Comparison of ENCODE assay signal across 8 cellular contexts in the genomic region with DNA sequence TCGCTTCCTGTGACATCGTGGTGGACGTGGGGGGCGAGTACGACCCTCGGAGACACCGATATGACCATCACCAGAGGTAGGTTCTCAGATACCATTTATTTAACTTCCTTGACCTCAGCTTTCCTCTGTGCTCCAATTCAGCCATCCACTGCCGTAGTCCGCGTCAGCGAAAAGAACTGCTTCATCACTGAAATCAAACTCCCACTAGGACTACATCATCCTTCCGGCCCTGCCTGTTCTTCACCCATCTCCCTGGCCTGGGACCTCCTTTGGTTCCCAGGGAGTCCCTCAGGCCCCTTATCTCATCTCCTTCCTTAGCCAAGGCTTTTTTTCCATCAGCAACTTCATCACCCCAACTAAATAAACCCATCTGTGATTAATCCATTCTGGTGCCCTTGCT. TPM values are rescaled to one million over a fixed set of nuclear protein-coding genes. Genes with fewer than 3 reads are reported as not detected.
A peak's percentile ranks its signal among the peaks of the same experiment; 100 is the strongest.
DNase-seq lines count a peak whose midpoint lies in the region; ATAC-seq and TF ChIP-seq lines count a peak whose summit lies in the region.

No MANE protein-coding gene starts in this region.

- peak overlapping the region; percentile 82 for H3K4me3 ChIP-seq in GM23248
- H3K4me3 ChIP-seq in iPS DF 6.9 (ENCODE audit: low read length), result peak overlapping the region; percentile 68; the same call in 1 of the 2 replicates

- DNase-seq in GM23248 (peak; percentile 84), iPS DF 6.9 (ENCODE audit: low read depth, low spot score) (no peak), NCI-H748 (lab: John Stamatoyannopoulos, UW; ENCODE audit: unreplicated experiment) (no peak), NCI-H2171 treated with DMSO at 0.1 percent for 48 hours (lab: John Stamatoyannopoulos, UW) (no peak), NCI-H2029 treated with DMSO at 0.1 percent for 48 hours (lab: John Stamatoyannopoulos, UW) (no peak)
- DNase-seq in activated T-cell treated with anti-CD3 and anti-CD28 coated beads, Interleukin-2, amount 50 U/mL, for 72 hours, result peak in 1 of 2 donors; percentile 26
- DNase-seq in stimulated activated CD8-positive, alpha-beta memory T cell treated with anti-CD3 and anti-CD28 coated beads, Interleukin-4, amount 100 ng/mL, for 48 hours, result peak; percentile 46

- peaks cover 68% of the 10 kb centered on the region for H3K79me2 ChIP-seq in GM23248 (ENCODE audit: insufficient read depth)

- H3K4me1 Mint-ChIP-seq in activated T-cell treated with anti-CD3 and anti-CD28 coated beads, Interleukin-2, amount 50 U/mL, for 72 hours (ENCODE audit: low read depth), result peaks cover 74% of the 10 kb centered on the region

- H3K27ac Mint-ChIP-seq in activated T-cell treated with anti-CD3 and anti-CD28 coated beads, Interleukin-2, amount 50 U/mL, for 72 hours, result peak overlapping the region; percentile 91

- H3K36me3 Mint-ChIP-seq in activated T-cell treated with anti-CD3 and anti-CD28 coated beads, Interleukin-2, amount 50 U/mL, for 72 hours (ENCODE audit: insufficient read depth in 2 of 2), result peaks cover 20 to 31% of the 10 kb centered on the region in 2 donors

- H3K4me1 ChIP-seq in GM23248 (ENCODE audit: insufficient read depth) (peaks cover 41% of the 10 kb centered on the region), iPS DF 6.9 (ENCODE audit: control insufficient read depth, insufficient read depth, low read length) (no peaks in the 10 kb centered on the region)

- no peaks in the 10 kb centered on the region for H3K9me3 Mint-ChIP-seq in activated T-cell treated with anti-CD3 and anti-CD28 coated beads, Interleukin-2, amount 50 U/mL, for 72 hours

- H3K27me3 ChIP-seq in GM23248 (replicated peaks; ENCODE audit: insufficient read depth) (no peaks in the 10 kb centered on the region), iPS DF 6.9 (ENCODE audit: control insufficient read depth, insufficient read depth, low read length) (no peaks in the 10 kb centered on the region)

- 0 out of 2 replicates have a peak overlapping the region, but pooled peaks have one; percentile 27 for H2AFZ ChIP-seq in GM23248

- H3K27me3 Mint-ChIP-seq in activated T-cell treated with anti-CD3 and anti-CD28 coated beads, Interleukin-2, amount 50 U/mL, for 72 hours (ENCODE audit: low read depth), result no peaks in the 10 kb centered on the region

- H3K9me3 ChIP-seq in GM23248 (ENCODE audit: low read depth) (no peaks in the 10 kb centered on the region), iPS DF 6.9 (ENCODE audit: control insufficient read depth, insufficient read depth, low read length) (no peaks in the 10 kb centered on the region)

- peaks cover 45% of the 10 kb centered on the region for H3F3A ChIP-seq in GM23248 (ENCODE audit: insufficient read depth)

- 3% methylated on average over 12 of the region's 12 CpGs for WGBS in GM23248 (ENCODE audit: low coverage in 1 of 2, low lambda C conversion rate in 2 of 2, missing lambda C conversion rate in 2 of 2), 2 experiments
- WGBS in iPS DF 6.9 (ENCODE audit: insufficient coverage, insufficient read length), result no CpG with 5 or more reads among the region's 12 CpGs

- H3K36me3 ChIP-seq in GM23248 (ENCODE audit: low read depth), result 0 out of 2 replicates have a peak, but pooled peaks cover 4% of the 10 kb centered on the region
- peaks cover 12% of the 10 kb centered on the region; the same call in 1 of the 2 replicates for H3K36me3 ChIP-seq in iPS DF 6.9 (ENCODE audit: control insufficient read depth, insufficient read depth, low read length)

- H3K27ac ChIP-seq in 22Rv1 (peak overlapping the region; percentile 82), GM23248 (peak overlapping the region; percentile 100), iPS DF 6.9 (ENCODE audit: low read length) (no peak overlapping the region)

- ATAC-seq in activated T-cell treated with anti-CD3 and anti-CD28 coated beads, Interleukin-2, amount 50 U/mL, for 72 hours (replicated peaks in 1 of 2), result no peak

- no peaks in the 10 kb centered on the region for H4K20me1 ChIP-seq in GM23248 (ENCODE audit: insufficient read depth)

- H3K9me2 ChIP-seq in GM23248 (ENCODE audit: insufficient read depth), result no peaks in the 10 kb centered on the region

- no peak for TF ChIP-seq CTCF in 22Rv1 (IDR thresholded peaks at IDR 0.05)

- H3K4me3 Mint-ChIP-seq in activated T-cell treated with anti-CD3 and anti-CD28 coated beads, Interleukin-2, amount 50 U/mL, for 72 hours, result peak overlapping the region; percentile 89 to 93

- H3K4me2 ChIP-seq in GM23248 (ENCODE audit: unreplicated experiment), result peak overlapping the region; percentile 90

- in situ Hi-C loops in GM23248 (cut with MboI), result no loop called here

- peak overlapping the region; percentile 96 for H3K9ac ChIP-seq in GM23248

RNA-seq across cellular contexts. Expression of a gene that starts 0.7 kb away (rescaled TPM):
- 39.6 and 48.9 TPM in 2 replicates for total RNA-seq in GM23248 (2014; rRNA removed; shearing (Covaris generic))
- polyA plus RNA-seq in GM23248 (2016; fragmentation: Nextera tagmentation; extraction: Ambion mirVana), result 47.8 and 52.4 TPM in 2 replicates
- 10 to 100 TPM; 83.5 to 89.9 TPM for total RNA-seq in activated T-cell treated with anti-CD3 and anti-CD28 coated beads, Interleukin-2, amount 50 U/mL, for 72 hours

RNA-seq across cellular contexts. Expression of a gene that starts 4.8 kb away (rescaled TPM):
- 380 and 393 TPM in 2 replicates for total RNA-seq in GM23248 (2014; rRNA removed; shearing (Covaris generic))
- 609 and 625 TPM in 2 replicates for polyA plus RNA-seq in GM23248 (2016; fragmentation: Nextera tagmentation; extraction: Ambion mirVana)
- total RNA-seq in activated T-cell treated with anti-CD3 and anti-CD28 coated beads, Interleukin-2, amount 50 U/mL, for 72 hours, result 100 to 1,000 TPM; 301 to 318 TPM

RNA-seq across cellular contexts. Expression of a gene that starts 21.2 kb away (rescaled TPM):
- 63.4 and 72.0 TPM in 2 replicates for total RNA-seq in GM23248 (2014; rRNA removed; shearing (Covaris generic))
- polyA plus RNA-seq in GM23248 (2016; fragmentation: Nextera tagmentation; extraction: Ambion mirVana), result 46.6 and 49.7 TPM in 2 replicates
- 100 to 1,000 TPM in 1 of 2 donors, 10 to 100 TPM in 1; 99.0 to 118 TPM for total RNA-seq in activated T-cell treated with anti-CD3 and anti-CD28 coated beads, Interleukin-2, amount 50 U/mL, for 72 hours

RNA-seq across cellular contexts. Expression of a gene that starts 32.1 kb away (rescaled TPM):
- 5.6 and 8.5 TPM in 2 replicates for total RNA-seq in GM23248 (2014; rRNA removed; shearing (Covaris generic))
- polyA plus RNA-seq in GM23248 (2016; fragmentation: Nextera tagmentation; extraction: Ambion mirVana), result 2.0 and 3.3 TPM in 2 replicates
- total RNA-seq in activated T-cell treated with anti-CD3 and anti-CD28 coated beads, Interleukin-2, amount 50 U/mL, for 72 hours, result 10 to 100 TPM; 71.9 to 75.5 TPM

RNA-seq across cellular contexts. Expression of a gene that starts 36.0 kb away (rescaled TPM):
- not detected in 2 replicates for total RNA-seq in GM23248 (2014; rRNA removed; shearing (Covaris generic))
- not detected in 2 replicates for polyA plus RNA-seq in GM23248 (2016; fragmentation: Nextera tagmentation; extraction: Ambion mirVana)
- not detected for total RNA-seq in activated T-cell treated with anti-CD3 and anti-CD28 coated beads, Interleukin-2, amount 50 U/mL, for 72 hours

Comparison
In these comparisons a context has a peak if more than half of its experiments do, and no peak if none do; other contexts are left out.
1. DNase-seq: peak in GM23248 (single experiment) and stimulated activated CD8-positive, alpha-beta memory T cell treated with anti-CD3 and anti-CD28 coated beads, Interleukin-4, amount 100 ng/mL, for 48 hours (single experiment); none in iPS DF 6.9 (single experiment), NCI-H748 (single experiment), NCI-H2171 treated with DMSO at 0.1 percent for 48 hours (single experiment) and NCI-H2029 treated with DMSO at 0.1 percent for 48 hours (single experiment).